Comparison of ENCODE assay signal across 3 cellular contexts in the genomic region with DNA sequence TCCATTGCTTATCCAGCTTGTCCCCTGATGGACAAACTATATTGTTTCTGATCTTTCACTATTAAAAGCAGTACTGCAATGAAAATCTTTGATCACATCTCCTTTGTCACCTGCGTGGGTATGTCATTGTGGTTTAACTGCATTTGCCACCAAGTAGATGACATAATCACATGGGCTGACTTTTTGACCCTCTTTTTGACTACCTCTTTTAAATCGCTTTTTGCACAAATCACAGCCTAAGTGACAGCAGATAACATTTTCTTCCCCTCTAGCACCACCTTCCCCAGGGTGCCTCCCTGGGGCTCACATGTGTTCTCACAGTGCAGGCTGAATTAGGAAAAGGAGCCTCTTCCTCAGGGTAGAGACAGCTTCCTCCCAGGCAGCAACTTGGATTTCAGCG.
TF ChIP-seq lines count a peak whose summit lies in the region.

No MANE protein-coding gene starts in this region.

TF ChIP-seq in SK-N-SH, 30 proteins besides CTCF, POLR2A, EP300 and RAD21:
- no peak for TF ChIP-seq FOXM1 (IDR thresholded peaks at IDR 0.05; ENCODE audit: low read depth)
- TF ChIP-seq MXI1 (IDR thresholded peaks at IDR 0.05; ENCODE audit: low read depth, low read length): peak; percentile 48; the same call in 1 of the 2 replicates

TF ChIP-seq in SK-N-SH treated with all-trans-retinoic acid at 6 μM for 48 hours, 23 proteins besides CTCF, POLR2A, EP300 and RAD21 (continued from another document):
- no peak for TF ChIP-seq ZC3H10 (CRISPR knock-in tag; IDR thresholded peaks at IDR 0.05)
- TF ChIP-seq ZNF565 (CRISPR knock-in tag; conservative IDR thresholded peaks at IDR 0.05; ENCODE audit: low read depth): no peak
- no peak for TF ChIP-seq ISL1 (CRISPR knock-in tag; IDR thresholded peaks at IDR 0.05)
- no peak for TF ChIP-seq ZFP30 (CRISPR knock-in tag; IDR thresholded peaks at IDR 0.05)
- TF ChIP-seq, protein P1, sequence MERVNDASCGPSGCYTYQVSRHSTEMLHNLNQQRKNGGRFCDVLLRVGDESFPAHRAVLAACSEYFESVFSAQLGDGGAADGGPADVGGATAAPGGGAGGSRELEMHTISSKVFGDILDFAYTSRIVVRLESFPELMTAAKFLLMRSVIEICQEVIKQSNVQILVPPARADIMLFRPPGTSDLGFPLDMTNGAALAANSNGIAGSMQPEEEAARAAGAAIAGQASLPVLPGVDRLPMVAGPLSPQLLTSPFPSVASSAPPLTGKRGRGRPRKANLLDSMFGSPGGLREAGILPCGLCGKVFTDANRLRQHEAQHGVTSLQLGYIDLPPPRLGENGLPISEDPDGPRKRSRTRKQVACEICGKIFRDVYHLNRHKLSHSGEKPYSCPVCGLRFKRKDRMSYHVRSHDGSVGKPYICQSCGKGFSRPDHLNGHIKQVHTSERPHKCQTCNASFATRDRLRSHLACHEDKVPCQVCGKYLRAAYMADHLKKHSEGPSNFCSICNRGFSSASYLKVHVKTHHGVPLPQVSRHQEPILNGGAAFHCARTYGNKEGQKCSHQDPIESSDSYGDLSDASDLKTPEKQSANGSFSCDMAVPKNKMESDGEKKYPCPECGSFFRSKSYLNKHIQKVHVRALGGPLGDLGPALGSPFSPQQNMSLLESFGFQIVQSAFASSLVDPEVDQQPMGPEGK (CRISPR knock-in tag; IDR thresholded peaks at IDR 0.05; ENCODE audit: borderline replicate concordance): no peak

TF ChIP-seq in H1, 55 proteins besides CTCF, POLR2A, EP300 and RAD21:
- TF ChIP-seq YY1 (IDR thresholded peaks at IDR 0.05; ENCODE audit: low read depth, low read length) (no peak), TAF1 (IDR thresholded peaks at IDR 0.05; ENCODE audit: low read depth, low read length) (no peak), SP4 (IDR thresholded peaks at IDR 0.05; ENCODE audit: low read length) (no peak), RNF2 (IDR thresholded peaks at IDR 0.05; ENCODE audit: borderline replicate concordance, low read depth, low read length, missing control alignments, poor library complexity, severe bottlenecking) (no peak)
- TF ChIP-seq, protein P2, sequence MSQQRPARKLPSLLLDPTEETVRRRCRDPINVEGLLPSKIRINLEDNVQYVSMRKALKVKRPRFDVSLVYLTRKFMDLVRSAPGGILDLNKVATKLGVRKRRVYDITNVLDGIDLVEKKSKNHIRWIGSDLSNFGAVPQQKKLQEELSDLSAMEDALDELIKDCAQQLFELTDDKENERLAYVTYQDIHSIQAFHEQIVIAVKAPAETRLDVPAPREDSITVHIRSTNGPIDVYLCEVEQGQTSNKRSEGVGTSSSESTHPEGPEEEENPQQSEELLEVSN (IDR thresholded peaks at IDR 0.05): no peak
- TF ChIP-seq, protein P3, sequence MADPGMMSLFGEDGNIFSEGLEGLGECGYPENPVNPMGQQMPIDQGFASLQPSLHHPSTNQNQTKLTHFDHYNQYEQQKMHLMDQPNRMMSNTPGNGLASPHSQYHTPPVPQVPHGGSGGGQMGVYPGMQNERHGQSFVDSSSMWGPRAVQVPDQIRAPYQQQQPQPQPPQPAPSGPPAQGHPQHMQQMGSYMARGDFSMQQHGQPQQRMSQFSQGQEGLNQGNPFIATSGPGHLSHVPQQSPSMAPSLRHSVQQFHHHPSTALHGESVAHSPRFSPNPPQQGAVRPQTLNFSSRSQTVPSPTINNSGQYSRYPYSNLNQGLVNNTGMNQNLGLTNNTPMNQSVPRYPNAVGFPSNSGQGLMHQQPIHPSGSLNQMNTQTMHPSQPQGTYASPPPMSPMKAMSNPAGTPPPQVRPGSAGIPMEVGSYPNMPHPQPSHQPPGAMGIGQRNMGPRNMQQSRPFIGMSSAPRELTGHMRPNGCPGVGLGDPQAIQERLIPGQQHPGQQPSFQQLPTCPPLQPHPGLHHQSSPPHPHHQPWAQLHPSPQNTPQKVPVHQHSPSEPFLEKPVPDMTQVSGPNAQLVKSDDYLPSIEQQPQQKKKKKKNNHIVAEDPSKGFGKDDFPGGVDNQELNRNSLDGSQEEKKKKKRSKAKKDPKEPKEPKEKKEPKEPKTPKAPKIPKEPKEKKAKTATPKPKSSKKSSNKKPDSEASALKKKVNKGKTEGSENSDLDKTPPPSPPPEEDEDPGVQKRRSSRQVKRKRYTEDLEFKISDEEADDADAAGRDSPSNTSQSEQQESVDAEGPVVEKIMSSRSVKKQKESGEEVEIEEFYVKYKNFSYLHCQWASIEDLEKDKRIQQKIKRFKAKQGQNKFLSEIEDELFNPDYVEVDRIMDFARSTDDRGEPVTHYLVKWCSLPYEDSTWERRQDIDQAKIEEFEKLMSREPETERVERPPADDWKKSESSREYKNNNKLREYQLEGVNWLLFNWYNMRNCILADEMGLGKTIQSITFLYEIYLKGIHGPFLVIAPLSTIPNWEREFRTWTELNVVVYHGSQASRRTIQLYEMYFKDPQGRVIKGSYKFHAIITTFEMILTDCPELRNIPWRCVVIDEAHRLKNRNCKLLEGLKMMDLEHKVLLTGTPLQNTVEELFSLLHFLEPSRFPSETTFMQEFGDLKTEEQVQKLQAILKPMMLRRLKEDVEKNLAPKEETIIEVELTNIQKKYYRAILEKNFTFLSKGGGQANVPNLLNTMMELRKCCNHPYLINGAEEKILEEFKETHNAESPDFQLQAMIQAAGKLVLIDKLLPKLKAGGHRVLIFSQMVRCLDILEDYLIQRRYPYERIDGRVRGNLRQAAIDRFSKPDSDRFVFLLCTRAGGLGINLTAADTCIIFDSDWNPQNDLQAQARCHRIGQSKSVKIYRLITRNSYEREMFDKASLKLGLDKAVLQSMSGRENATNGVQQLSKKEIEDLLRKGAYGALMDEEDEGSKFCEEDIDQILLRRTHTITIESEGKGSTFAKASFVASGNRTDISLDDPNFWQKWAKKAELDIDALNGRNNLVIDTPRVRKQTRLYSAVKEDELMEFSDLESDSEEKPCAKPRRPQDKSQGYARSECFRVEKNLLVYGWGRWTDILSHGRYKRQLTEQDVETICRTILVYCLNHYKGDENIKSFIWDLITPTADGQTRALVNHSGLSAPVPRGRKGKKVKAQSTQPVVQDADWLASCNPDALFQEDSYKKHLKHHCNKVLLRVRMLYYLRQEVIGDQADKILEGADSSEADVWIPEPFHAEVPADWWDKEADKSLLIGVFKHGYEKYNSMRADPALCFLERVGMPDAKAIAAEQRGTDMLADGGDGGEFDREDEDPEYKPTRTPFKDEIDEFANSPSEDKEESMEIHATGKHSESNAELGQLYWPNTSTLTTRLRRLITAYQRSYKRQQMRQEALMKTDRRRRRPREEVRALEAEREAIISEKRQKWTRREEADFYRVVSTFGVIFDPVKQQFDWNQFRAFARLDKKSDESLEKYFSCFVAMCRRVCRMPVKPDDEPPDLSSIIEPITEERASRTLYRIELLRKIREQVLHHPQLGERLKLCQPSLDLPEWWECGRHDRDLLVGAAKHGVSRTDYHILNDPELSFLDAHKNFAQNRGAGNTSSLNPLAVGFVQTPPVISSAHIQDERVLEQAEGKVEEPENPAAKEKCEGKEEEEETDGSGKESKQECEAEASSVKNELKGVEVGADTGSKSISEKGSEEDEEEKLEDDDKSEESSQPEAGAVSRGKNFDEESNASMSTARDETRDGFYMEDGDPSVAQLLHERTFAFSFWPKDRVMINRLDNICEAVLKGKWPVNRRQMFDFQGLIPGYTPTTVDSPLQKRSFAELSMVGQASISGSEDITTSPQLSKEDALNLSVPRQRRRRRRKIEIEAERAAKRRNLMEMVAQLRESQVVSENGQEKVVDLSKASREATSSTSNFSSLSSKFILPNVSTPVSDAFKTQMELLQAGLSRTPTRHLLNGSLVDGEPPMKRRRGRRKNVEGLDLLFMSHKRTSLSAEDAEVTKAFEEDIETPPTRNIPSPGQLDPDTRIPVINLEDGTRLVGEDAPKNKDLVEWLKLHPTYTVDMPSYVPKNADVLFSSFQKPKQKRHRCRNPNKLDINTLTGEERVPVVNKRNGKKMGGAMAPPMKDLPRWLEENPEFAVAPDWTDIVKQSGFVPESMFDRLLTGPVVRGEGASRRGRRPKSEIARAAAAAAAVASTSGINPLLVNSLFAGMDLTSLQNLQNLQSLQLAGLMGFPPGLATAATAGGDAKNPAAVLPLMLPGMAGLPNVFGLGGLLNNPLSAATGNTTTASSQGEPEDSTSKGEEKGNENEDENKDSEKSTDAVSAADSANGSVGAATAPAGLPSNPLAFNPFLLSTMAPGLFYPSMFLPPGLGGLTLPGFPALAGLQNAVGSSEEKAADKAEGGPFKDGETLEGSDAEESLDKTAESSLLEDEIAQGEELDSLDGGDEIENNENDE (IDR thresholded peaks at IDR 0.05; ENCODE audit: insufficient replicate concordance, low read length): no peak
